Comparison of ENCODE assay signal across 30 cellular contexts in the genomic region with DNA sequence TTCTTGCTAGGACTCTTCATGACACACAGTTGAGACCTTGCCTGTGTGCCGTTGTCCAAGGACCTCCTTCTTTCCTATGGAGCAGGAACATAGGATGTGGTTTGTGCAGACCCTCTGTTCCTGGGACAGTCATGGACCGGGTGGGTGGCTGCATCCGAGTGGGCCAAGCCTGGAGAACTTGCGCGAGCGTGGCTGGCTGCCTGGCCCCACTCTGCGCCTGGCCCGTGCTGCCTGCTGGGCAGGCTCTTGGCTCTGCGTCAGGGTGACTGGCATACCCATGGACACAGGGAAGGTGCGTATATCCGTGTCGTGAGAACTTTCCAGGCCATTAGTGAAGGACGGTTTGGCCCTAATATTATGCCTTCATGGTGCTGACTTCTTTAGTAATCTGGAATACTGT.
"Had no signal": no experiment of that assay in that cellular context is flagged by ENCODE, and none has a peak within 500 bp of the region (broad histone marks: within the 10 kb centered on the region; RNA-seq: fewer than 3 reads in every experiment).

No MANE protein-coding gene starts in this region.

- H3K4me3 ChIP-seq: gastrocnemius medialis, hepatocyte, neural progenitor cell, pancreas, right lobe of liver, testis, tibial artery, uterus had no signal

- H3K9ac ChIP-seq: neural progenitor cell had no signal

- H3K4me1 ChIP-seq: gastrocnemius medialis, neural progenitor cell, pancreas, right lobe of liver, testis, tibial artery, uterus had no signal

- DNase-seq: cerebellar nuclear complex; cortex of kidney; effector CD4-positive, alpha-beta T cell; foreskin fibroblast; gastrocnemius medialis; kidney; mammary epithelial cell; mesendoderm; midbrain; naive thymus-derived CD4-positive, alpha-beta T cell; nucleus accumbens; pancreas; retina; right lobe of liver; small intestine; stimulated activated CD4-positive, alpha-beta T cell treated with anti-CD3 and anti-CD28 coated beads, Interleukin-15, amount 100 ng/mL, for 24 hours; stimulated activated CD4-positive, alpha-beta T cell treated with anti-CD3 and anti-CD28 coated beads, Interleukin-4, amount 100 ng/mL, for 1 hour; stimulated activated CD8-positive, alpha-beta memory T cell treated with anti-CD3 and anti-CD28 coated beads, Interleukin-4, amount 100 ng/mL, for 48 hours; stimulated activated naive CD8-positive, alpha-beta T cell treated with anti-CD3 and anti-CD28 coated beads, Interleukin-15, Interleukin-2, amounts not matched to agents 100 U/mL and 50 U/mL, for 24 hours; substantia nigra; testis; tibial artery; uterus had no signal

- H3K27me3 ChIP-seq: gastrocnemius medialis, neural progenitor cell, pancreas, right lobe of liver, testis, tibial artery, uterus had no signal

- H3K9me3 Mint-ChIP-seq: nephron, neural progenitor cell, type B pancreatic cell had no signal

- ATAC-seq: esophagus mucosa; gastrocnemius medialis; left lobe of liver; naive thymus-derived CD4-positive, alpha-beta T cell; pancreas; stimulated activated naive CD8-positive, alpha-beta T cell treated with anti-CD3 and anti-CD28 coated beads, Interleukin-15, Interleukin-2, amounts not matched to agents 100 U/mL and 50 U/mL, for 24 hours had no signal

- H3K4me1 Mint-ChIP-seq: naive thymus-derived CD4-positive, alpha-beta T cell; nephron had no signal

- H3K36me3 ChIP-seq: gastrocnemius medialis, neural progenitor cell, pancreas, right lobe of liver, tibial artery, uterus had no signal

- H3K9me3 ChIP-seq: gastrocnemius medialis, pancreas, right lobe of liver, testis, tibial artery, uterus had no signal

- H3K36me3 Mint-ChIP-seq: naive thymus-derived CD4-positive, alpha-beta T cell; neural progenitor cell; type B pancreatic cell had no signal

- H3K27ac Mint-ChIP-seq: naive thymus-derived CD4-positive, alpha-beta T cell; nephron; neural progenitor cell; type B pancreatic cell had no signal

- H3K27ac ChIP-seq: epithelial cell of prostate, gastrocnemius medialis, hepatocyte, neural progenitor cell, pancreas, right lobe of liver, testis, tibial artery, uterus had no signal

- H3K4me3 Mint-ChIP-seq: naive thymus-derived CD4-positive, alpha-beta T cell; nephron; neural progenitor cell; type B pancreatic cell had no signal
